Comparison of ENCODE assay signal across 35 cellular contexts in the genomic region with DNA sequence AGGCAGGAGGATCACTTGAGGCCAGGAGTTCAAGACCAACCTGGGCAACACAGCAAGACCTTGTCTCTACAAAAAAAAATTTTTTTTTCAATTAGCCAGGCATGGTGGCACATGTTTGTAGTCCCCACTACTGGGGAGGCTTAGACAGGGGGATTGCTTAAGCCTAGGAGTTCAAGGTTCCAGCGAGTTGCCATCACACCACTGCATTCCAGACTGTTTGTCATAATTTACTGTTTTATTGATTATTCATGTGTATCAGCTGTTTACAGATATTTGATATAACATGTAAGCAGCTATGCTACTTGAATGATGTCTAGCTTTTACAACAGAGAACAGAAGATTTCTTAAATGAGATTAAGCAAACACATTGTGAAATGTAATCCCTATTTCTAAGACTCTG. TPM values are rescaled to one million over a fixed set of nuclear protein-coding genes. Genes with fewer than 3 reads are reported as not detected.
"Had no signal": no experiment of that assay in that cellular context is flagged by ENCODE, and none has a peak within 500 bp of the region (broad histone marks: within the 10 kb centered on the region; RNA-seq: fewer than 3 reads in every experiment).

No MANE protein-coding gene starts in this region.

- H3K27me3 Mint-ChIP-seq: activated B cell treated with CpG ODN at 0.5 μM for 24 hours; activated CD4-positive, alpha-beta memory T cell treated with anti-CD3 and anti-CD28 coated beads, Interleukin-2, amount 10 ng/mL, durations not matched to agents 7 days and 5 days; activated CD4-positive, alpha-beta T cell treated with anti-CD3 and anti-CD28 coated beads, Interleukin-2, amount 10 ng/mL, durations not matched to agents 24 days and 14 days; activated CD8-positive, alpha-beta memory T cell treated with anti-CD3 and anti-CD28 coated beads, Interleukin-2, amount 10 ng/mL, durations not matched to agents 7 days and 5 days; activated naive CD4-positive, alpha-beta T cell treated with anti-CD3 and anti-CD28 coated beads, Interleukin-2, amount 50 U/mL, for 24 hours; activated naive CD8-positive, alpha-beta T cell; activated naive CD8-positive, alpha-beta T cell treated with anti-CD3 and anti-CD28 coated beads, Interleukin-2, amount 10 ng/mL, durations not matched to agents 7 days and 5 days; activated naive CD8-positive, alpha-beta T cell treated with anti-CD3 and anti-CD28 coated beads, Interleukin-2, amount 50 U/mL, for 24 hours; activated T-cell treated with anti-CD3 and anti-CD28 coated beads, Interleukin-2, amount 50 U/mL, for 24 hours; brain had no signal

- DNase-seq: activated B cell treated with CpG ODN at 0.5 μM for 24 hours; activated CD4-positive, alpha-beta memory T cell treated with anti-CD3 and anti-CD28 coated beads, Interleukin-2, amount 10 ng/mL, durations not matched to agents 7 days and 5 days; activated CD4-positive, alpha-beta T cell treated with anti-CD3 and anti-CD28 coated beads for 4 hours; activated CD4-positive, alpha-beta T cell treated with anti-CD3 and anti-CD28 coated beads, Interleukin-2, amount 10 ng/mL, durations not matched to agents 24 days and 14 days; activated CD4-positive, alpha-beta T cell treated with anti-CD3 and anti-CD28 coated beads, Interleukin-2, amount 50 U/mL, for 48 hours; activated CD4-positive, CD25-positive, alpha-beta regulatory T cell treated with anti-CD3 and anti-CD28 coated beads, Interleukin-2, amount 50 U/mL, for 72 hours; activated CD8-positive, alpha-beta memory T cell treated with anti-CD3 and anti-CD28 coated beads for 24 hours; activated CD8-positive, alpha-beta memory T cell treated with anti-CD3 and anti-CD28 coated beads, Interleukin-2, amount 10 ng/mL, durations not matched to agents 7 days and 5 days; activated CD8-positive, alpha-beta memory T cell treated with anti-CD3 and anti-CD28 coated beads, Interleukin-2, amount 50 U/mL, for 48 hours; activated CD8-positive, alpha-beta T cell treated with anti-CD3 and anti-CD28 coated beads, Interleukin-2, amount 10 ng/mL, durations not matched to agents 7 days and 5 days; activated effector memory CD4-positive, alpha-beta T cell treated with Interleukin-2 at 50 U/mL for 16 hours; activated gamma-delta T cell; activated naive CD4-positive, alpha-beta T cell treated with anti-CD3 and anti-CD28 coated beads, Interleukin-2, amount 10 ng/mL, durations not matched to agents 7 days and 5 days; activated naive CD4-positive, alpha-beta T cell treated with Interleukin-2 at 50 U/mL for 16 hours; activated naive CD8-positive, alpha-beta T cell treated with anti-CD3 and anti-CD28 coated beads, Interleukin-2, amount 10 ng/mL, durations not matched to agents 7 days and 5 days; activated naive CD8-positive, alpha-beta T cell treated with anti-CD3 and anti-CD28 coated beads, Interleukin-2, amount 50 U/mL, for 24 hours; activated T-cell treated with anti-CD3 and anti-CD28 coated beads, Interleukin-2, amount 50 U/mL, for 24 hours; activated T-cell treated with anti-CD3 and anti-CD28 coated beads, Interleukin-2, amount 50 U/mL, for 48 hours; amniotic stem cell; aorta; caudate nucleus; cerebellar nuclear complex; T-helper 1 cell; T-helper 2 cell; T-helper 9 cell had no signal

- H3K9me3 Mint-ChIP-seq: activated B cell treated with CpG ODN at 0.5 μM for 24 hours; activated CD4-positive, alpha-beta memory T cell treated with anti-CD3 and anti-CD28 coated beads, Interleukin-2, amount 10 ng/mL, durations not matched to agents 7 days and 5 days; activated CD4-positive, alpha-beta T cell treated with anti-CD3 and anti-CD28 coated beads, Interleukin-2, amount 10 ng/mL, durations not matched to agents 24 days and 14 days; activated naive CD4-positive, alpha-beta T cell treated with anti-CD3 and anti-CD28 coated beads, Interleukin-2, amount 10 ng/mL, durations not matched to agents 7 days and 5 days; activated naive CD4-positive, alpha-beta T cell treated with anti-CD3 and anti-CD28 coated beads, Interleukin-2, amount 50 U/mL, for 24 hours; activated naive CD8-positive, alpha-beta T cell treated with anti-CD3 and anti-CD28 coated beads, Interleukin-2, amount 10 ng/mL, durations not matched to agents 7 days and 5 days; activated naive CD8-positive, alpha-beta T cell treated with anti-CD3 and anti-CD28 coated beads, Interleukin-2, amount 50 U/mL, for 24 hours; activated T-cell treated with anti-CD3 and anti-CD28 coated beads, Interleukin-2, amount 50 U/mL, for 24 hours; activated T-helper 2 cell treated with anti-CD3 and anti-CD28 coated beads, Interferon-gamma antibody, Interleukin-2, Interleukin-4, amounts not matched to agents 10 μg/mL and 5 μg/mL and 100 μg/mL, durations not matched to agents 14 hours and 24 hours and 36 hours; brain; central memory CD8-positive, alpha-beta T cell; T-helper 1 cell treated with Interleukin-12 subunit alpha and Interleukin-12 subunit beta and Interleukin-4 antibody, amounts not matched to agents 30 μg/mL and 1 μg/mL, for 36 hours; T-helper 2 cell treated with Interferon-gamma antibody and Interleukin-4, amounts not matched to agents 5 μg/mL and 100 μg/mL, for 36 hours had no signal

- H3K4me1 Mint-ChIP-seq: activated B cell treated with CpG ODN at 0.5 μM for 24 hours; activated CD4-positive, alpha-beta memory T cell treated with anti-CD3 and anti-CD28 coated beads, Interleukin-2, amount 10 ng/mL, durations not matched to agents 7 days and 5 days; activated CD4-positive, alpha-beta T cell treated with anti-CD3 and anti-CD28 coated beads, Interleukin-2, amount 10 ng/mL, durations not matched to agents 24 days and 14 days; activated CD8-positive, alpha-beta memory T cell treated with anti-CD3 and anti-CD28 coated beads, Interleukin-2, amount 10 ng/mL, durations not matched to agents 7 days and 5 days; activated naive CD4-positive, alpha-beta T cell treated with anti-CD3 and anti-CD28 coated beads, Interleukin-2, amount 10 ng/mL, durations not matched to agents 7 days and 5 days; activated naive CD4-positive, alpha-beta T cell treated with anti-CD3 and anti-CD28 coated beads, Interleukin-2, amount 50 U/mL, for 24 hours; activated naive CD8-positive, alpha-beta T cell treated with anti-CD3 and anti-CD28 coated beads, Interleukin-2, amount 10 ng/mL, durations not matched to agents 7 days and 5 days; activated naive CD8-positive, alpha-beta T cell treated with anti-CD3 and anti-CD28 coated beads, Interleukin-2, amount 50 U/mL, for 24 hours; brain; central memory CD8-positive, alpha-beta T cell had no signal

- H3K27ac Mint-ChIP-seq: activated B cell treated with CpG ODN at 0.5 μM for 24 hours; activated CD4-positive, alpha-beta memory T cell treated with anti-CD3 and anti-CD28 coated beads, Interleukin-2, amount 10 ng/mL, durations not matched to agents 7 days and 5 days; activated CD4-positive, alpha-beta T cell treated with anti-CD3 and anti-CD28 coated beads, Interleukin-2, amount 10 ng/mL, durations not matched to agents 24 days and 14 days; activated CD8-positive, alpha-beta memory T cell treated with anti-CD3 and anti-CD28 coated beads, Interleukin-2, amount 10 ng/mL, durations not matched to agents 7 days and 5 days; activated CD8-positive, alpha-beta T cell treated with anti-CD3 and anti-CD28 coated beads, Interleukin-2, amount 10 ng/mL, durations not matched to agents 7 days and 5 days; activated naive CD4-positive, alpha-beta T cell treated with anti-CD3 and anti-CD28 coated beads, Interleukin-2, amount 10 ng/mL, durations not matched to agents 7 days and 5 days; activated naive CD4-positive, alpha-beta T cell treated with anti-CD3 and anti-CD28 coated beads, Interleukin-2, amount 50 U/mL, for 24 hours; activated naive CD8-positive, alpha-beta T cell; activated naive CD8-positive, alpha-beta T cell treated with anti-CD3 and anti-CD28 coated beads, Interleukin-2, amount 10 ng/mL, durations not matched to agents 7 days and 5 days; activated naive CD8-positive, alpha-beta T cell treated with anti-CD3 and anti-CD28 coated beads, Interleukin-2, amount 50 U/mL, for 24 hours; activated T-cell treated with anti-CD3 and anti-CD28 coated beads, Interleukin-2, amount 50 U/mL, for 24 hours; activated T-helper 2 cell treated with anti-CD3 and anti-CD28 coated beads, Interferon-gamma antibody, Interleukin-2, Interleukin-4, amounts not matched to agents 10 μg/mL and 5 μg/mL and 100 μg/mL, durations not matched to agents 14 hours and 24 hours and 36 hours; brain; T-helper 1 cell treated with Interleukin-12 subunit alpha and Interleukin-12 subunit beta and Interleukin-4 antibody, amounts not matched to agents 30 μg/mL and 1 μg/mL, for 36 hours; T-helper 2 cell treated with Interferon-gamma antibody and Interleukin-4, amounts not matched to agents 5 μg/mL and 100 μg/mL, for 36 hours had no signal

- H3K36me3 Mint-ChIP-seq: activated CD8-positive, alpha-beta memory T cell treated with anti-CD3 and anti-CD28 coated beads, Interleukin-2, amount 10 ng/mL, durations not matched to agents 7 days and 5 days; activated naive CD4-positive, alpha-beta T cell treated with anti-CD3 and anti-CD28 coated beads, Interleukin-2, amount 10 ng/mL, durations not matched to agents 7 days and 5 days; activated naive CD4-positive, alpha-beta T cell treated with anti-CD3 and anti-CD28 coated beads, Interleukin-2, amount 50 U/mL, for 24 hours; activated naive CD8-positive, alpha-beta T cell; activated naive CD8-positive, alpha-beta T cell treated with anti-CD3 and anti-CD28 coated beads, Interleukin-2, amount 10 ng/mL, durations not matched to agents 7 days and 5 days had no signal

- FAIRE-seq: bronchial epithelial cell, TTC549 had no signal

- H3K4me3 Mint-ChIP-seq: activated B cell treated with CpG ODN at 0.5 μM for 24 hours; activated CD4-positive, alpha-beta memory T cell treated with anti-CD3 and anti-CD28 coated beads, Interleukin-2, amount 10 ng/mL, durations not matched to agents 7 days and 5 days; activated CD4-positive, alpha-beta T cell treated with anti-CD3 and anti-CD28 coated beads, Interleukin-2, amount 10 ng/mL, durations not matched to agents 24 days and 14 days; activated CD8-positive, alpha-beta memory T cell treated with anti-CD3 and anti-CD28 coated beads, Interleukin-2, amount 10 ng/mL, durations not matched to agents 7 days and 5 days; activated CD8-positive, alpha-beta T cell treated with anti-CD3 and anti-CD28 coated beads, Interleukin-2, amount 10 ng/mL, durations not matched to agents 7 days and 5 days; activated naive CD4-positive, alpha-beta T cell treated with anti-CD3 and anti-CD28 coated beads, Interleukin-2, amount 10 ng/mL, durations not matched to agents 7 days and 5 days; activated naive CD4-positive, alpha-beta T cell treated with anti-CD3 and anti-CD28 coated beads, Interleukin-2, amount 50 U/mL, for 24 hours; activated naive CD8-positive, alpha-beta T cell; activated naive CD8-positive, alpha-beta T cell treated with anti-CD3 and anti-CD28 coated beads, Interleukin-2, amount 10 ng/mL, durations not matched to agents 7 days and 5 days; activated naive CD8-positive, alpha-beta T cell treated with anti-CD3 and anti-CD28 coated beads, Interleukin-2, amount 50 U/mL, for 24 hours; activated T-cell treated with anti-CD3 and anti-CD28 coated beads, Interleukin-2, amount 50 U/mL, for 24 hours; brain; central memory CD8-positive, alpha-beta T cell; T-helper 1 cell treated with Interleukin-12 subunit alpha and Interleukin-12 subunit beta and Interleukin-4 antibody, amounts not matched to agents 30 μg/mL and 1 μg/mL, for 36 hours; T-helper 2 cell treated with Interferon-gamma antibody and Interleukin-4, amounts not matched to agents 5 μg/mL and 100 μg/mL, for 36 hours had no signal

RNA-seq across cellular contexts. Expression of a gene that starts 35.3 kb away (rescaled TPM):
- total RNA-seq: activated B cell treated with CpG ODN at 0.5 μM for 24 hours had no signal

RNA-seq across cellular contexts. Expression of a gene that starts 58.4 kb away (rescaled TPM):
- total RNA-seq: activated B cell treated with CpG ODN at 0.5 μM for 24 hours; activated CD4-positive, alpha-beta memory T cell treated with anti-CD3 and anti-CD28 coated beads, Interleukin-2, amount 10 ng/mL, durations not matched to agents 7 days and 5 days; activated CD4-positive, alpha-beta T cell treated with anti-CD3 and anti-CD28 coated beads, Interleukin-2, amount 10 ng/mL, durations not matched to agents 24 days and 14 days; activated CD8-positive, alpha-beta memory T cell treated with anti-CD3 and anti-CD28 coated beads, Interleukin-2, amount 10 ng/mL, durations not matched to agents 7 days and 5 days; activated CD8-positive, alpha-beta T cell treated with anti-CD3 and anti-CD28 coated beads, Interleukin-2, amount 10 ng/mL, durations not matched to agents 7 days and 5 days; activated naive CD8-positive, alpha-beta T cell treated with anti-CD3 and anti-CD28 coated beads, Interleukin-2, amount 10 ng/mL, durations not matched to agents 7 days and 5 days; activated T-helper 2 cell treated with anti-CD3 and anti-CD28 coated beads, Interferon-gamma antibody, Interleukin-2, Interleukin-4, amounts not matched to agents 10 μg/mL and 5 μg/mL and 100 μg/mL, durations not matched to agents 14 hours and 24 hours and 36 hours; aorta; bronchial epithelial cell; chondrocyte had no signal
